ENCODE assay signal across 8 cellular contexts in genomic region chr11:827146-827860, GRCh38. TPM values are rescaled to one million over a fixed set of nuclear protein-coding genes. Genes with fewer than 3 reads are reported as not detected.
DNase-seq lines count a peak whose midpoint lies in the region; ATAC-seq and TF ChIP-seq lines count a peak whose summit lies in the region.

No MANE protein-coding gene starts in this region.

- peak overlapping the region; percentile 96 for H3K4me2 ChIP-seq in hepatocyte

- DNase-seq in DMS153 (lab: John Stamatoyannopoulos, UW) (peak; percentile 35), hepatocyte (ENCODE audit: low spot score) (peak; percentile 72), Ammon's horn (ENCODE audit: low spot score) (no peak), NCI-H2227 treated with DMSO at 0.1 percent for 48 hours (lab: John Stamatoyannopoulos, UW) (no peak), hepatic stellate cell (ENCODE audit: low spot score) (no peak)

- peak overlapping the region; percentile 83 for H3K27ac ChIP-seq in hepatocyte

- no peaks in the 10 kb centered on the region for H4K20me1 ChIP-seq in hepatocyte (ENCODE audit: insufficient read depth, poor library complexity, severe bottlenecking)

- H3K4me3 ChIP-seq in hepatocyte = peak overlapping the region; percentile 14

- H3K9me3 ChIP-seq in hepatocyte (ENCODE audit: low read depth) = no peaks in the 10 kb centered on the region

- no peaks in the 10 kb centered on the region for H3K79me2 ChIP-seq in hepatocyte

- peak overlapping the region; percentile 76 for H3K4me3 Mint-ChIP-seq in T-helper 1 cell treated with Interleukin-12 subunit alpha and Interleukin-12 subunit beta and Interleukin-4 antibody, amounts not matched to agents 30 μg/mL and 1 μg/mL, for 36 hours
- peak overlapping the region; percentile 79 for H3K4me3 Mint-ChIP-seq in stimulated activated memory B cell treated with anti-CD40 and anti-IgM and Interleukin-4, amounts not matched to agents 10 μg/mL and 1 μg/mL and 100 μg/mL, for 72 hours

- WGBS in hepatocyte (ENCODE audit: low lambda C conversion rate, missing lambda C conversion rate) = 5% methylated on average over 26 of the region's 66 CpGs

- peaks cover 6% of the 10 kb centered on the region for H3K36me3 Mint-ChIP-seq in T-helper 1 cell treated with Interleukin-12 subunit alpha and Interleukin-12 subunit beta and Interleukin-4 antibody, amounts not matched to agents 30 μg/mL and 1 μg/mL, for 36 hours (ENCODE audit: low read depth)
- H3K36me3 Mint-ChIP-seq in stimulated activated memory B cell treated with anti-CD40 and anti-IgM and Interleukin-4, amounts not matched to agents 10 μg/mL and 1 μg/mL and 100 μg/mL, for 72 hours = peaks cover 11% of the 10 kb centered on the region

- no peaks in the 10 kb centered on the region for H3K9me2 ChIP-seq in hepatocyte (replicated peaks; ENCODE audit: insufficient read depth)

- no peak for TF ChIP-seq CTCF in hepatocyte (IDR thresholded peaks at IDR 0.05; ENCODE audit: poor library complexity)

- peak; percentile 39 for ATAC-seq in GM21619 (IDR thresholded peaks at IDR 0.05; ENCODE audit: unreplicated experiment)
- peak; percentile 58 for ATAC-seq in stimulated activated memory B cell treated with anti-CD40 and anti-IgM and Interleukin-4, amounts not matched to agents 10 μg/mL and 1 μg/mL and 100 μg/mL, for 72 hours

- H3K4me1 Mint-ChIP-seq in T-helper 1 cell treated with Interleukin-12 subunit alpha and Interleukin-12 subunit beta and Interleukin-4 antibody, amounts not matched to agents 30 μg/mL and 1 μg/mL, for 36 hours (ENCODE audit: low read depth) = peaks cover 4% of the 10 kb centered on the region
- peaks cover 57% of the 10 kb centered on the region for H3K4me1 Mint-ChIP-seq in stimulated activated memory B cell treated with anti-CD40 and anti-IgM and Interleukin-4, amounts not matched to agents 10 μg/mL and 1 μg/mL and 100 μg/mL, for 72 hours

- H3K36me3 ChIP-seq in hepatocyte (replicated peaks; ENCODE audit: insufficient read depth, low read depth) = no peaks in the 10 kb centered on the region

- H3K4me1 ChIP-seq in hepatocyte (ENCODE audit: insufficient read depth) = peaks cover 42% of the 10 kb centered on the region

- H2AFZ ChIP-seq in hepatocyte = peak overlapping the region; percentile 49

- H3K27me3 ChIP-seq in hepatocyte = peaks cover 21% of the 10 kb centered on the region

- H3K27me3 Mint-ChIP-seq in T-helper 1 cell treated with Interleukin-12 subunit alpha and Interleukin-12 subunit beta and Interleukin-4 antibody, amounts not matched to agents 30 μg/mL and 1 μg/mL, for 36 hours (ENCODE audit: low read depth) = peaks cover 41% of the 10 kb centered on the region
- H3K27me3 Mint-ChIP-seq in stimulated activated memory B cell treated with anti-CD40 and anti-IgM and Interleukin-4, amounts not matched to agents 10 μg/mL and 1 μg/mL and 100 μg/mL, for 72 hours = peaks cover 21% of the 10 kb centered on the region

- H3K9me3 Mint-ChIP-seq in T-helper 1 cell treated with Interleukin-12 subunit alpha and Interleukin-12 subunit beta and Interleukin-4 antibody, amounts not matched to agents 30 μg/mL and 1 μg/mL, for 36 hours = no peaks in the 10 kb centered on the region
- H3K9me3 Mint-ChIP-seq in stimulated activated memory B cell treated with anti-CD40 and anti-IgM and Interleukin-4, amounts not matched to agents 10 μg/mL and 1 μg/mL and 100 μg/mL, for 72 hours = no peaks in the 10 kb centered on the region

- H3K27ac Mint-ChIP-seq in T-helper 1 cell treated with Interleukin-12 subunit alpha and Interleukin-12 subunit beta and Interleukin-4 antibody, amounts not matched to agents 30 μg/mL and 1 μg/mL, for 36 hours = no peak overlapping the region
- peak overlapping the region; percentile 57 for H3K27ac Mint-ChIP-seq in stimulated activated memory B cell treated with anti-CD40 and anti-IgM and Interleukin-4, amounts not matched to agents 10 μg/mL and 1 μg/mL and 100 μg/mL, for 72 hours

RNA-seq across cellular contexts. Expression of gene CRACR2B, which starts 0.4 kb away (rescaled TPM):
- total RNA-seq in hepatocyte = 9.7 and 10.2 TPM in 2 replicates
- polyA plus RNA-seq in hepatocyte = 33.2 and 39.7 TPM in 2 replicates

RNA-seq across cellular contexts. Expression of gene CD151, which starts 5.4 kb away (rescaled TPM):
- total RNA-seq in hepatocyte = 248 and 260 TPM in 2 replicates
- polyA plus RNA-seq in hepatocyte = 356 and 392 TPM in 2 replicates

RNA-seq across cellular contexts. Expression of gene PNPLA2, which starts 8.6 kb away (rescaled TPM):
- total RNA-seq in hepatocyte = 12.2 and 12.9 TPM in 2 replicates
- 50.0 and 57.3 TPM in 2 replicates for polyA plus RNA-seq in hepatocyte

RNA-seq across cellular contexts. Expression of gene POLR2L, which starts 15.0 kb away (rescaled TPM):
- 38.0 and 50.2 TPM in 2 replicates for total RNA-seq in hepatocyte
- 372 and 402 TPM in 2 replicates for polyA plus RNA-seq in hepatocyte

RNA-seq across cellular contexts. Expression of gene TSPAN4, which starts 15.3 kb away (rescaled TPM):
- total RNA-seq in hepatocyte = 62.5 and 82.8 TPM in 2 replicates
- 148 and 177 TPM in 2 replicates for polyA plus RNA-seq in hepatocyte

Comparison
In these comparisons a context has a peak if more than half of its experiments do, and no peak if none do; other contexts are left out.
1. DNase-seq: peak in DMS153 (single experiment) and hepatocyte (single experiment); none in Ammon's horn (single experiment), NCI-H2227 treated with DMSO at 0.1 percent for 48 hours (single experiment) and hepatic stellate cell (single experiment).